In the genomic region with DNA sequence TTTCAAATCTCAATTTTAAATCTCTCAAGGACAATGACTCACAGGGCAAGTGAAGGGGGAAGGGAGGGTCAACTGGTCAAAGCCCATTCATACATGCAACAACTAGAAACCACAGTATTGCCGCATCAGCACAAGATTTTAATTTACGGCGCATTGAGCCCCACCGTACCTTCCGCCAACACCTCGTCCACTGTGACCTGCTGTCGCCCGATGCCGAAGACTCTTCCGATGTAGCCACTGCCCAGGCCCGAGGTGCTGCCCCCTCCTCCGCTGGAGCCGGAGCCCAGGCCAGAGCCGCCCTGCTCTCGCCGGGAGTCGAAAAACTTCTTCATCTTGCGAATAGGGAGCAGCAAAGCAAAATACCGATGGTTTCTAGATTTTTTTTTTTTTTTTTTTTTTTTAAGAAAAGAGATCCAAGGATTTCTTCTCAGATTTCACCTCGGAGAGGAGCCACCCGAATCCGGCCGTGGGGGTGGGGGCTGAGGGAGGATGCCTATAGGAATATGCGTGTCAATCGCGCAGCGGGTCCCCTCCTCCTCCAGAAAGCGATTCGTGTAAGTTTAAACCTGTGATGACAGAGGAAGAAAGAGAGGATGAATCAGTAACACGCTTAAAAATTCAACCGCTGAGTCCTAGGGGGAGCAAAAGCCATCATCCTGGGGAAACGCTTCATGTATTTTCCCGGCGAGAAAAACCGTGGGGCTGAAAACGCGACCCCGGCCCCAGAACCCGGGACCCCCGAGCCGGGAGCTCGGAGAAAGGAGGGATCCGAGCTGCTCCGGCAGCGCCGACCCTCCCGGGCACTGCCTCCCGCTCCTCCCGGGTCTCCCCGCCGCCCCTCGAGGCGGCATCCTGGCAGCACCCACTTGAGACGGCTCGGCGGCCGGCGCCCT, we compare ENCODE assay signal across 1 cellular context.
TF ChIP-seq lines count a peak whose summit lies in the region.

No MANE protein-coding gene starts in this region.

TF ChIP-seq in K562, 482 proteins besides CTCF, POLR2A, EP300 and RAD21 (continued from another document and continues in another):
- TF ChIP-seq, protein P1, sequence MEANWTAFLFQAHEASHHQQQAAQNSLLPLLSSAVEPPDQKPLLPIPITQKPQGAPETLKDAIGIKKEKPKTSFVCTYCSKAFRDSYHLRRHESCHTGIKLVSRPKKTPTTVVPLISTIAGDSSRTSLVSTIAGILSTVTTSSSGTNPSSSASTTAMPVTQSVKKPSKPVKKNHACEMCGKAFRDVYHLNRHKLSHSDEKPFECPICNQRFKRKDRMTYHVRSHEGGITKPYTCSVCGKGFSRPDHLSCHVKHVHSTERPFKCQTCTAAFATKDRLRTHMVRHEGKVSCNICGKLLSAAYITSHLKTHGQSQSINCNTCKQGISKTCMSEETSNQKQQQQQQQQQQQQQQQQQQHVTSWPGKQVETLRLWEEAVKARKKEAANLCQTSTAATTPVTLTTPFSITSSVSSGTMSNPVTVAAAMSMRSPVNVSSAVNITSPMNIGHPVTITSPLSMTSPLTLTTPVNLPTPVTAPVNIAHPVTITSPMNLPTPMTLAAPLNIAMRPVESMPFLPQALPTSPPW (CRISPR knock-in tag; IDR thresholded peaks at IDR 0.05): peak; percentile 78
- TF ChIP-seq FOXM1 (IDR thresholded peaks at IDR 0.05; ENCODE audit: low read depth) (0 out of 2 replicates have a peak, but pooled peaks have one; percentile 9), FOXM1 (CRISPR knock-in tag; IDR thresholded peaks at IDR 0.05; ENCODE audit: low read depth) (no peak), CBFB (CRISPR knock-in tag; IDR thresholded peaks at IDR 0.05) (0 out of 2 replicates have a peak, but pooled peaks have one; percentile 17), GATAD2B (IDR thresholded peaks at IDR 0.05; ENCODE audit: borderline replicate concordance) (0 out of 2 replicates have a peak, but pooled peaks have one; percentile 18), POLR2B (IDR thresholded peaks at IDR 0.05; ENCODE audit: low read depth, partially characterized antibody) (no peak), ARID2 (IDR thresholded peaks at IDR 0.05) (no peak), HEY1 (CRISPR knock-in tag; IDR thresholded peaks at IDR 0.05; ENCODE audit: borderline replicate concordance) (no peak), ESRRA (IDR thresholded peaks at IDR 0.05; ENCODE audit: borderline replicate concordance, low read depth) (peak; percentile 95), MAFF (IDR thresholded peaks at IDR 0.05; ENCODE audit: low read length) (peak; percentile 61), ATF1 (CRISPR knock-in tag; IDR thresholded peaks at IDR 0.05) (no peak), ATF1 (tag; IDR thresholded peaks at IDR 0.05) (0 out of 2 replicates have a peak, but pooled peaks have one; percentile 2), HSF4 (CRISPR knock-in tag; IDR thresholded peaks at IDR 0.05; ENCODE audit: borderline replicate concordance) (no peak), DPF2 (IDR thresholded peaks at IDR 0.05) (peak; percentile 95), CBX8 (IDR thresholded peaks at IDR 0.05; ENCODE audit: borderline replicate concordance, extremely low read depth, low read depth, low read length, poor library complexity, severe bottlenecking) (no peak), HDAC3 (IDR thresholded peaks at IDR 0.05; ENCODE audit: borderline replicate concordance, partially characterized antibody) (peak; percentile 78), KDM1A (IDR thresholded peaks at IDR 0.05) (peak; percentile 96), JUND (IDR thresholded peaks at IDR 0.05; ENCODE audit: borderline replicate concordance, low read depth, low read length) (peak; percentile 99), JUND (tag; IDR thresholded peaks at IDR 0.05; ENCODE audit: borderline replicate concordance, low read depth, low read length) (peak; percentile 95; the same call in 2 of the 3 replicates), ZNF764 (CRISPR knock-in tag; IDR thresholded peaks at IDR 0.05; ENCODE audit: low read depth) (no peak), DMBX1 (CRISPR knock-in tag; IDR thresholded peaks at IDR 0.05; ENCODE audit: borderline replicate concordance) (0 out of 2 replicates have a peak, but pooled peaks have one; percentile 48), TAF9B (IDR thresholded peaks at IDR 0.05; ENCODE audit: partially characterized antibody) (peak; percentile 73), ARNT (IDR thresholded peaks at IDR 0.05) (no peak; a peak in 2 of 4 replicates), MEIS2 (IDR thresholded peaks at IDR 0.05; ENCODE audit: partially characterized antibody) (peak; percentile 92), MAFK (IDR thresholded peaks at IDR 0.05; ENCODE audit: low read length) (peak; percentile 86), SMARCA4 (IDR thresholded peaks at IDR 0.05) (peak; percentile 92), XRCC5 (IDR thresholded peaks at IDR 0.05; ENCODE audit: low read depth, low read length) (no peak), GATA2 (CRISPR knock-in tag; IDR thresholded peaks at IDR 0.05) (peak; percentile 76), ZNF77 (CRISPR knock-in tag; IDR thresholded peaks at IDR 0.05) (no peak), PHF20 (IDR thresholded peaks at IDR 0.05; ENCODE audit: partially characterized antibody) (peak; percentile 20)
- TF ChIP-seq, protein P2, sequence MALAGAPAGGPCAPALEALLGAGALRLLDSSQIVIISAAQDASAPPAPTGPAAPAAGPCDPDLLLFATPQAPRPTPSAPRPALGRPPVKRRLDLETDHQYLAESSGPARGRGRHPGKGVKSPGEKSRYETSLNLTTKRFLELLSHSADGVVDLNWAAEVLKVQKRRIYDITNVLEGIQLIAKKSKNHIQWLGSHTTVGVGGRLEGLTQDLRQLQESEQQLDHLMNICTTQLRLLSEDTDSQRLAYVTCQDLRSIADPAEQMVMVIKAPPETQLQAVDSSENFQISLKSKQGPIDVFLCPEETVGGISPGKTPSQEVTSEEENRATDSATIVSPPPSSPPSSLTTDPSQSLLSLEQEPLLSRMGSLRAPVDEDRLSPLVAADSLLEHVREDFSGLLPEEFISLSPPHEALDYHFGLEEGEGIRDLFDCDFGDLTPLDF (CRISPR knock-in tag; IDR thresholded peaks at IDR 0.05): no peak
- TF ChIP-seq, protein P3, sequence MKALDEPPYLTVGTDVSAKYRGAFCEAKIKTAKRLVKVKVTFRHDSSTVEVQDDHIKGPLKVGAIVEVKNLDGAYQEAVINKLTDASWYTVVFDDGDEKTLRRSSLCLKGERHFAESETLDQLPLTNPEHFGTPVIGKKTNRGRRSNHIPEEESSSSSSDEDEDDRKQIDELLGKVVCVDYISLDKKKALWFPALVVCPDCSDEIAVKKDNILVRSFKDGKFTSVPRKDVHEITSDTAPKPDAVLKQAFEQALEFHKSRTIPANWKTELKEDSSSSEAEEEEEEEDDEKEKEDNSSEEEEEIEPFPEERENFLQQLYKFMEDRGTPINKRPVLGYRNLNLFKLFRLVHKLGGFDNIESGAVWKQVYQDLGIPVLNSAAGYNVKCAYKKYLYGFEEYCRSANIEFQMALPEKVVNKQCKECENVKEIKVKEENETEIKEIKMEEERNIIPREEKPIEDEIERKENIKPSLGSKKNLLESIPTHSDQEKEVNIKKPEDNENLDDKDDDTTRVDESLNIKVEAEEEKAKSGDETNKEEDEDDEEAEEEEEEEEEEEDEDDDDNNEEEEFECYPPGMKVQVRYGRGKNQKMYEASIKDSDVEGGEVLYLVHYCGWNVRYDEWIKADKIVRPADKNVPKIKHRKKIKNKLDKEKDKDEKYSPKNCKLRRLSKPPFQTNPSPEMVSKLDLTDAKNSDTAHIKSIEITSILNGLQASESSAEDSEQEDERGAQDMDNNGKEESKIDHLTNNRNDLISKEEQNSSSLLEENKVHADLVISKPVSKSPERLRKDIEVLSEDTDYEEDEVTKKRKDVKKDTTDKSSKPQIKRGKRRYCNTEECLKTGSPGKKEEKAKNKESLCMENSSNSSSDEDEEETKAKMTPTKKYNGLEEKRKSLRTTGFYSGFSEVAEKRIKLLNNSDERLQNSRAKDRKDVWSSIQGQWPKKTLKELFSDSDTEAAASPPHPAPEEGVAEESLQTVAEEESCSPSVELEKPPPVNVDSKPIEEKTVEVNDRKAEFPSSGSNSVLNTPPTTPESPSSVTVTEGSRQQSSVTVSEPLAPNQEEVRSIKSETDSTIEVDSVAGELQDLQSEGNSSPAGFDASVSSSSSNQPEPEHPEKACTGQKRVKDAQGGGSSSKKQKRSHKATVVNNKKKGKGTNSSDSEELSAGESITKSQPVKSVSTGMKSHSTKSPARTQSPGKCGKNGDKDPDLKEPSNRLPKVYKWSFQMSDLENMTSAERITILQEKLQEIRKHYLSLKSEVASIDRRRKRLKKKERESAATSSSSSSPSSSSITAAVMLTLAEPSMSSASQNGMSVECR (CRISPR knock-in tag; IDR thresholded peaks at IDR 0.05): no peak
- TF ChIP-seq, protein P4, sequence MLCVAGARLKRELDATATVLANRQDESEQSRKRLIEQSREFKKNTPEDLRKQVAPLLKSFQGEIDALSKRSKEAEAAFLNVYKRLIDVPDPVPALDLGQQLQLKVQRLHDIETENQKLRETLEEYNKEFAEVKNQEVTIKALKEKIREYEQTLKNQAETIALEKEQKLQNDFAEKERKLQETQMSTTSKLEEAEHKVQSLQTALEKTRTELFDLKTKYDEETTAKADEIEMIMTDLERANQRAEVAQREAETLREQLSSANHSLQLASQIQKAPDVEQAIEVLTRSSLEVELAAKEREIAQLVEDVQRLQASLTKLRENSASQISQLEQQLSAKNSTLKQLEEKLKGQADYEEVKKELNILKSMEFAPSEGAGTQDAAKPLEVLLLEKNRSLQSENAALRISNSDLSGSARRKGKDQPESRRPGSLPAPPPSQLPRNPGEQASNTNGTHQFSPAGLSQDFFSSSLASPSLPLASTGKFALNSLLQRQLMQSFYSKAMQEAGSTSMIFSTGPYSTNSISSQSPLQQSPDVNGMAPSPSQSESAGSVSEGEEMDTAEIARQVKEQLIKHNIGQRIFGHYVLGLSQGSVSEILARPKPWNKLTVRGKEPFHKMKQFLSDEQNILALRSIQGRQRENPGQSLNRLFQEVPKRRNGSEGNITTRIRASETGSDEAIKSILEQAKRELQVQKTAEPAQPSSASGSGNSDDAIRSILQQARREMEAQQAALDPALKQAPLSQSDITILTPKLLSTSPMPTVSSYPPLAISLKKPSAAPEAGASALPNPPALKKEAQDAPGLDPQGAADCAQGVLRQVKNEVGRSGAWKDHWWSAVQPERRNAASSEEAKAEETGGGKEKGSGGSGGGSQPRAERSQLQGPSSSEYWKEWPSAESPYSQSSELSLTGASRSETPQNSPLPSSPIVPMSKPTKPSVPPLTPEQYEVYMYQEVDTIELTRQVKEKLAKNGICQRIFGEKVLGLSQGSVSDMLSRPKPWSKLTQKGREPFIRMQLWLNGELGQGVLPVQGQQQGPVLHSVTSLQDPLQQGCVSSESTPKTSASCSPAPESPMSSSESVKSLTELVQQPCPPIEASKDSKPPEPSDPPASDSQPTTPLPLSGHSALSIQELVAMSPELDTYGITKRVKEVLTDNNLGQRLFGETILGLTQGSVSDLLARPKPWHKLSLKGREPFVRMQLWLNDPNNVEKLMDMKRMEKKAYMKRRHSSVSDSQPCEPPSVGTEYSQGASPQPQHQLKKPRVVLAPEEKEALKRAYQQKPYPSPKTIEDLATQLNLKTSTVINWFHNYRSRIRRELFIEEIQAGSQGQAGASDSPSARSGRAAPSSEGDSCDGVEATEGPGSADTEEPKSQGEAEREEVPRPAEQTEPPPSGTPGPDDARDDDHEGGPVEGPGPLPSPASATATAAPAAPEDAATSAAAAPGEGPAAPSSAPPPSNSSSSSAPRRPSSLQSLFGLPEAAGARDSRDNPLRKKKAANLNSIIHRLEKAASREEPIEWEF (CRISPR knock-in tag; IDR thresholded peaks at IDR 0.05): no peak
- TF ChIP-seq, protein P5, sequence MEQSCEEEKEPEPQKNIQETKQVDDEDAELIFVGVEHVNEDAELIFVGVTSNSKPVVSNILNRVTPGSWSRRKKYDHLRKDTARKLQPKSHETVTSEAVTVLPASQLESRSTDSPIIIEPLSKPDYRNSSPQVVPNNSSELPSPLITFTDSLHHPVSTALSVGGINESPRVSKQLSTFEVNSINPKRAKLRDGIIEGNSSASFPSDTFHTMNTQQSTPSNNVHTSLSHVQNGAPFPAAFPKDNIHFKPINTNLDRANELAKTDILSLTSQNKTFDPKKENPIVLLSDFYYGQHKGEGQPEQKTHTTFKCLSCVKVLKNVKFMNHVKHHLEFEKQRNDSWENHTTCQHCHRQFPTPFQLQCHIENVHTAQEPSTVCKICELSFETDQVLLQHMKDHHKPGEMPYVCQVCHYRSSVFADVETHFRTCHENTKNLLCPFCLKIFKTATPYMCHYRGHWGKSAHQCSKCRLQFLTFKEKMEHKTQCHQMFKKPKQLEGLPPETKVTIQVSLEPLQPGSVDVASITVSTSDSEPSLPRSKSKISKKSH (CRISPR knock-in tag; IDR thresholded peaks at IDR 0.05): no peak
- TF ChIP-seq, protein P6, sequence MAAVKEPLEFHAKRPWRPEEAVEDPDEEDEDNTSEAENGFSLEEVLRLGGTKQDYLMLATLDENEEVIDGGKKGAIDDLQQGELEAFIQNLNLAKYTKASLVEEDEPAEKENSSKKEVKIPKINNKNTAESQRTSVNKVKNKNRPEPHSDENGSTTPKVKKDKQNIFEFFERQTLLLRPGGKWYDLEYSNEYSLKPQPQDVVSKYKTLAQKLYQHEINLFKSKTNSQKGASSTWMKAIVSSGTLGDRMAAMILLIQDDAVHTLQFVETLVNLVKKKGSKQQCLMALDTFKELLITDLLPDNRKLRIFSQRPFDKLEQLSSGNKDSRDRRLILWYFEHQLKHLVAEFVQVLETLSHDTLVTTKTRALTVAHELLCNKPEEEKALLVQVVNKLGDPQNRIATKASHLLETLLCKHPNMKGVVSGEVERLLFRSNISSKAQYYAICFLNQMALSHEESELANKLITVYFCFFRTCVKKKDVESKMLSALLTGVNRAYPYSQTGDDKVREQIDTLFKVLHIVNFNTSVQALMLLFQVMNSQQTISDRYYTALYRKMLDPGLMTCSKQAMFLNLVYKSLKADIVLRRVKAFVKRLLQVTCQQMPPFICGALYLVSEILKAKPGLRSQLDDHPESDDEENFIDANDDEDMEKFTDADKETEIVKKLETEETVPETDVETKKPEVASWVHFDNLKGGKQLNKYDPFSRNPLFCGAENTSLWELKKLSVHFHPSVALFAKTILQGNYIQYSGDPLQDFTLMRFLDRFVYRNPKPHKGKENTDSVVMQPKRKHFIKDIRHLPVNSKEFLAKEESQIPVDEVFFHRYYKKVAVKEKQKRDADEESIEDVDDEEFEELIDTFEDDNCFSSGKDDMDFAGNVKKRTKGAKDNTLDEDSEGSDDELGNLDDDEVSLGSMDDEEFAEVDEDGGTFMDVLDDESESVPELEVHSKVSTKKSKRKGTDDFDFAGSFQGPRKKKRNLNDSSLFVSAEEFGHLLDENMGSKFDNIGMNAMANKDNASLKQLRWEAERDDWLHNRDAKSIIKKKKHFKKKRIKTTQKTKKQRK (IDR thresholded peaks at IDR 0.05; ENCODE audit: borderline replicate concordance, low read depth, low read length): no peak
- TF ChIP-seq, protein P7, sequence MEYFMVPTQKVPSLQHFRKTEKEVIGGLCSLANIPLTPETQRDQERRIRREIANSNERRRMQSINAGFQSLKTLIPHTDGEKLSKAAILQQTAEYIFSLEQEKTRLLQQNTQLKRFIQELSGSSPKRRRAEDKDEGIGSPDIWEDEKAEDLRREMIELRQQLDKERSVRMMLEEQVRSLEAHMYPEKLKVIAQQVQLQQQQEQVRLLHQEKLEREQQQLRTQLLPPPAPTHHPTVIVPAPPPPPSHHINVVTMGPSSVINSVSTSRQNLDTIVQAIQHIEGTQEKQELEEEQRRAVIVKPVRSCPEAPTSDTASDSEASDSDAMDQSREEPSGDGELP (CRISPR knock-in tag; IDR thresholded peaks at IDR 0.05; ENCODE audit: borderline replicate concordance): 0 out of 2 replicates have a peak, but pooled peaks have one; percentile 19
- TF ChIP-seq, protein P8, sequence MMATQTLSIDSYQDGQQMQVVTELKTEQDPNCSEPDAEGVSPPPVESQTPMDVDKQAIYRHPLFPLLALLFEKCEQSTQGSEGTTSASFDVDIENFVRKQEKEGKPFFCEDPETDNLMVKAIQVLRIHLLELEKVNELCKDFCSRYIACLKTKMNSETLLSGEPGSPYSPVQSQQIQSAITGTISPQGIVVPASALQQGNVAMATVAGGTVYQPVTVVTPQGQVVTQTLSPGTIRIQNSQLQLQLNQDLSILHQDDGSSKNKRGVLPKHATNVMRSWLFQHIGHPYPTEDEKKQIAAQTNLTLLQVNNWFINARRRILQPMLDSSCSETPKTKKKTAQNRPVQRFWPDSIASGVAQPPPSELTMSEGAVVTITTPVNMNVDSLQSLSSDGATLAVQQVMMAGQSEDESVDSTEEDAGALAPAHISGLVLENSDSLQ (IDR thresholded peaks at IDR 0.05): peak; percentile 74
